Comparison of ENCODE assay signal across 20 cellular contexts in genomic region chr11:124829986-124830385, GRCh38. TPM values are rescaled to one million over a fixed set of nuclear protein-coding genes. Genes with fewer than 3 reads are reported as not detected.
A peak's percentile ranks its signal among the peaks of the same experiment; 100 is the strongest.
DNase-seq lines count a peak whose midpoint lies in the region; TF ChIP-seq lines count a peak whose summit lies in the region.
"Had no signal": no experiment of that assay in that cellular context is flagged by ENCODE, and none has a peak within 500 bp of the region (broad histone marks: within the 10 kb centered on the region; RNA-seq: fewer than 3 reads in every experiment).

No MANE protein-coding gene starts in this region.

- no peak overlapping the region for H2AFZ ChIP-seq in trophoblast cell (ENCODE audit: insufficient read depth, low read length, poor library complexity)
- H2AFZ ChIP-seq: GM23338 had no signal

- H3K4me2 ChIP-seq in trophoblast cell (ENCODE audit: low read length): no peak overlapping the region
- H3K4me2 ChIP-seq: GM23338, KMS-11 had no signal

- H3K36me3 ChIP-seq in MG63 (no peaks in the 10 kb centered on the region), tibial nerve (no peaks in the 10 kb centered on the region), trophoblast cell (ENCODE audit: control insufficient read depth in 1 of 2, insufficient read depth in 2 of 2, low read length in 2 of 2) (no peaks in the 10 kb centered on the region)
- H3K36me3 ChIP-seq: SJCRH30 had no signal

- H3K4me1 ChIP-seq in tibial nerve (no peaks in the 10 kb centered on the region), trophoblast cell (ENCODE audit: control insufficient read depth in 1 of 2, insufficient read depth in 2 of 2, low read length in 2 of 2) (no peaks in the 10 kb centered on the region)
- H3K4me1 ChIP-seq: SJCRH30 had no signal

- no peak for TF ChIP-seq POLR2A in tibial nerve (IDR thresholded peaks at IDR 0.05)

- H2BK120ac ChIP-seq in trophoblast cell (ENCODE audit: insufficient read depth, low read length, poor library complexity): no peak overlapping the region

- TF ChIP-seq CTCF in astrocyte of the spinal cord (IDR thresholded peaks at IDR 0.05; ENCODE audit: low read depth, low read length) (no peak), tibial nerve (IDR thresholded peaks at IDR 0.05) (no peak)

- no peak overlapping the region for H3K4ac ChIP-seq in trophoblast cell (ENCODE audit: low read depth, low read length)

- no peak overlapping the region for H4K12ac ChIP-seq in trophoblast cell (ENCODE audit: low read depth, low read length)

- H4K8ac ChIP-seq in trophoblast cell (ENCODE audit: low read depth, low read length): no peak overlapping the region

- no peak overlapping the region for H3K9ac ChIP-seq in trophoblast cell (ENCODE audit: low read length)
- H3K9ac ChIP-seq: KMS-11 had no signal

- no peaks in the 10 kb centered on the region for H3K79me2 ChIP-seq in trophoblast cell (ENCODE audit: control insufficient read depth, insufficient read depth, low read length, poor library complexity)

- H3K9me3 ChIP-seq in MG63 (no peaks in the 10 kb centered on the region), tibial nerve (no peaks in the 10 kb centered on the region), trophoblast cell (ENCODE audit: insufficient read depth, low read depth, low read length) (no peaks in the 10 kb centered on the region)
- H3K9me3 ChIP-seq: SJCRH30 had no signal

- no peak for TF ChIP-seq EP300 in tibial nerve (IDR thresholded peaks at IDR 0.05)

- H3K27me3 ChIP-seq in MG63 (no peaks in the 10 kb centered on the region), tibial nerve (peaks cover 0 to 21% of the 10 kb centered on the region in 2 donors), trophoblast cell (ENCODE audit: insufficient read depth, low read length) (no peaks in the 10 kb centered on the region)
- H3K27me3 ChIP-seq: SJCRH30 had no signal

- H4K91ac ChIP-seq in trophoblast cell (ENCODE audit: low read depth, low read length): no peak overlapping the region

- DNase-seq in DMS 273 treated with DMSO at 0.1 percent for 48 hours (lab: John Stamatoyannopoulos, UW) (peak; percentile 62), MG63 (peak; percentile 41), astrocyte of the spinal cord (ENCODE audit: low read depth, low spot score) (peak; percentile 45), myocyte (ENCODE audit: low read depth) (peak; percentile 93), tibial nerve (ENCODE audit: low spot score in 2 of 2) (no peak), DMS79 treated with DMSO at 0.1 percent for 48 hours (lab: John Stamatoyannopoulos, UW) (no peak), kidney glomerular epithelial cell (lab: John Stamatoyannopoulos, UW) (no peak), trophoblast cell (no peak)
- DNase-seq: AML-193, COR-L47, DMS53, MM.1S, NCI-H1092 treated with DMSO at 0.1 percent for 48 hours, NCI-H226, NCI-H526 treated with DMSO at 0.1 percent for 48 hours, OCI-M1 had no signal

- H2BK5ac ChIP-seq in trophoblast cell (ENCODE audit: low read depth, low read length, poor library complexity): no peak overlapping the region

- in situ Hi-C loops in astrocyte of the spinal cord (cut with HindIII; ENCODE audit: low sequenced_read_pairs): no loop called here

- no peak overlapping the region for H2BK12ac ChIP-seq in trophoblast cell (ENCODE audit: low read length)

- WGBS in tibial nerve, 2 donors: 53 to 63% methylated on average over 3 of the region's 3 CpGs
- WGBS in trophoblast cell (ENCODE audit: extremely low coverage, insufficient coverage, insufficient read length): no CpG with 5 or more reads among the region's 3 CpGs

- no peak overlapping the region for H3K4me3 ChIP-seq in MG63
- H3K4me3 ChIP-seq in astrocyte of the spinal cord (ENCODE audit: low read depth, low read length): no peak overlapping the region
- no peak overlapping the region for H3K4me3 ChIP-seq in tibial nerve
- H3K4me3 ChIP-seq in trophoblast cell (ENCODE audit: low read depth, low read length): no peak overlapping the region
- H3K4me3 ChIP-seq: GM23338, SJCRH30 had no signal

- H3K27ac ChIP-seq in tibial nerve: no peak overlapping the region
- H3K27ac ChIP-seq in trophoblast cell (ENCODE audit: low read depth, low read length): no peak overlapping the region
- H3K27ac ChIP-seq: KMS-11, RWPE1, SJCRH30 had no signal

- H3K14ac ChIP-seq in trophoblast cell (ENCODE audit: low read length): no peak overlapping the region

- H3K18ac ChIP-seq in trophoblast cell (ENCODE audit: low read length): no peak overlapping the region

- H3K23ac ChIP-seq in trophoblast cell (ENCODE audit: low read length): no peak overlapping the region

- no peaks in the 10 kb centered on the region for H3K79me1 ChIP-seq in trophoblast cell (ENCODE audit: low read length)

- H2AK5ac ChIP-seq in trophoblast cell (ENCODE audit: low read length): no peak overlapping the region

RNA-seq across cellular contexts. Expression of gene MSANTD2, which starts 29.8 kb away (rescaled TPM):
- total RNA-seq in MG63 (2014; rRNA removed; shearing (Covaris generic); ENCODE audit: low replicate concordance): 8.2 and 14.8 TPM in 2 replicates
- total RNA-seq in myocyte: 5.7 and 6.7 TPM in 2 replicates
- polyA plus RNA-seq in myocyte (2012): 4.2 TPM
- 10 to 100 TPM; 19.8 to 32.8 (median 23.5) TPM for total RNA-seq in tibial nerve
- 8.2 and 8.7 TPM in 2 replicates for polyA plus RNA-seq in trophoblast cell (2013)

RNA-seq across cellular contexts. Expression of gene ROBO3, which starts 35.2 kb away (rescaled TPM):
- 19.3 and 21.5 TPM in 2 replicates for total RNA-seq in MG63 (2014; rRNA removed; shearing (Covaris generic); ENCODE audit: low replicate concordance)
- total RNA-seq in myocyte (14.1 and 17.0 TPM in 2 replicates), tibial nerve (10 to 100 TPM; 22.2 to 34.3 (median 24.8) TPM)
- polyA plus RNA-seq in myocyte (2012): 10.9 TPM
- 3.2 TPM in 2 replicates for polyA plus RNA-seq in trophoblast cell (2013)

Comparison
In these comparisons a context has a peak if more than half of its experiments do, and no peak if none do; other contexts are left out.
1. DNase-seq: peak in DMS 273 treated with DMSO at 0.1 percent for 48 hours (single experiment), MG63 (single experiment), astrocyte of the spinal cord (single experiment) and myocyte (single experiment); none in tibial nerve (0 of 2), DMS79 treated with DMSO at 0.1 percent for 48 hours (single experiment), kidney glomerular epithelial cell (single experiment) and trophoblast cell (0 of 2).